ENCODE assay signal across 13 cellular contexts in the genomic region with DNA sequence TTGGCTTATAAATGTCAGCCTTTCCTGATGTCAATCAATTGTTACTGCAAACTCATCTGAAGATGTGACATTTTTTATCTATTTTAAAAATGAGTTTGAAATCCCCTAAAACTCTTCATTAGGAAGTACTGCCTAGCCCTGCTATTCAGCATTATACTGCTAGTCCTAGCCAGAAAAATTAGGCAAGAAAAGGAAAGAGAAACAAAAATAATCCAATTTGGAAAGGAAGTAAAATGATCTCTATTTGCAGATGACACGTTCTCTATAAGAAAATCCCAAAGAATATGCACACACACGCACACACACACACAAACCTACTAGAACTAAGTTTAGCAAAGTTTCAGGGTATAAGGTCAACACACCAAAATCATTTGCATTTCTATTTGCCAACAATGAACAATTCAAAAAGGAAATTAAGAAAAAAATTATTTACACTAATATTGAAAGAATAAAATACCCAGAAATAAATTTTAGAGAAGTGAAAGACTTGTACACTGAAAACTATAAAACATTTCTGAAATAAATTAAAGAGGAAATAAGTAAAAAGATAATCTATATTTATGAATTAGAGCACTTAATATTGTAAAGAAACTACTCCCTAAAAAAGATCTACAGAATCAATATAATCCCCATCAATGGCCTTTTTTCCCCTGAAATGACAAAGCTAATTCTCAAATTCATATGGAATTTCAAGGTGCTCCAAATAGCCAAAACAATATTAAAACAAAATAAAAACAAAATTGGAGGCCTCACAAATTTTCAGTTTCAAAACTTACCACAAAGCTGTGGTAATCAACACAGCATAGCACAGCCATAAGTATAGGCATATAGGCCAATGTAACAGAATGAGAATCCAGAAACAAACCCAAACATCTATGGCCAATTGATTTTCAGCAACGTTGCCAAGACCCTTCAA.
DNase-seq lines count a peak whose midpoint lies in the region; ATAC-seq, FAIRE-seq and TF ChIP-seq lines count a peak whose summit lies in the region.
"Had no signal": no experiment of that assay in that cellular context is flagged by ENCODE, and none has a peak within 500 bp of the region (broad histone marks: within the 10 kb centered on the region; RNA-seq: fewer than 3 reads in every experiment).

No MANE protein-coding gene starts in this region.

- FAIRE-seq in small intestine (lab: Jason Lieb, UNC), result peak; percentile 55

- WGBS in small intestine, 3 donors, result 67 to 79% (median 76%) methylated on average over 3 of the region's 3 CpGs

- no peak for TF ChIP-seq CTCF in GM20000 (IDR thresholded peaks at IDR 0.05; ENCODE audit: extremely low read depth, missing control alignments)

- no peaks in the 10 kb centered on the region for H3K4me1 ChIP-seq in small intestine (ENCODE audit: control insufficient read depth in 2 of 2, insufficient read depth in 1 of 2, low read depth in 1 of 2, low read length in 1 of 2)

- H3K27me3 ChIP-seq in small intestine (ENCODE audit: control insufficient read depth in 2 of 2, insufficient read depth in 2 of 2, low read length in 2 of 2), result no peaks in the 10 kb centered on the region

- no peak for DNase-seq in small intestine
- DNase-seq in LoVo (ENCODE audit: low spot score), result no peak
- DNase-seq in GM20000 (ENCODE audit: low spot score), result no peak
- DNase-seq: COR-L47; KBM-7; mucosa of descending colon; NCI-H1694 treated with DMSO at 0.1 percent for 48 hours; NK-92 treated with Interleukin-12 subunit alpha and Interleukin-12 subunit beta, amount 100 ng/mL, for 24 hours; stimulated activated CD4-positive, alpha-beta T cell treated with anti-CD3 and anti-CD28 coated beads, Interleukin-4, amount 100 ng/mL, for 4 hours had no signal

- no peaks in the 10 kb centered on the region for H3K9me3 ChIP-seq in small intestine (ENCODE audit: control insufficient read depth, low read depth)
- H3K9me3 ChIP-seq: mucosa of descending colon had no signal

- ATAC-seq in GM19328 (IDR thresholded peaks at IDR 0.05; ENCODE audit: unreplicated experiment), result peak; percentile 73
- peak; percentile 70 for ATAC-seq in HG02610 (IDR thresholded peaks at IDR 0.05; ENCODE audit: unreplicated experiment)
- peak; percentile 73 for ATAC-seq in HG03280 (IDR thresholded peaks at IDR 0.05; ENCODE audit: unreplicated experiment)
- no peak for ATAC-seq in activated CD4-positive, CD25-positive, alpha-beta regulatory T cell treated with anti-CD3 and anti-CD28 coated beads, Interleukin-2, amount 50 U/mL, for 24 hours
- ATAC-seq: mucosa of descending colon had no signal

- H3K36me3 ChIP-seq in small intestine (ENCODE audit: control insufficient read depth in 2 of 2, insufficient read depth in 2 of 2, low read length in 2 of 2), result no peaks in the 10 kb centered on the region

- H3K4me3 ChIP-seq in small intestine (ENCODE audit: low read depth in 1 of 2, low read length in 2 of 2), result no peak overlapping the region
- H3K4me3 ChIP-seq: mucosa of descending colon had no signal

- no peak overlapping the region for H3K27ac ChIP-seq in small intestine (ENCODE audit: low read depth in 1 of 2, low read length in 1 of 2)

Comparison
In these comparisons a context has a peak if more than half of its experiments do, and no peak if none do; other contexts are left out.
1. ATAC-seq: peak in GM19328 (single experiment), HG02610 (single experiment) and HG03280 (single experiment); none in activated CD4-positive, CD25-positive, alpha-beta regulatory T cell treated with anti-CD3 and anti-CD28 coated beads, Interleukin-2, amount 50 U/mL, for 24 hours (0 of 2).